In genomic region chr2:98809878-98810587, GRCh38 we compare ENCODE assay signal across 22 cellular contexts.
"Had no signal": no experiment of that assay in that cellular context is flagged by ENCODE, and none has a peak within 500 bp of the region (broad histone marks: within the 10 kb centered on the region; RNA-seq: fewer than 3 reads in every experiment).

No MANE protein-coding gene starts in this region.

- H3K4me3 Mint-ChIP-seq: activated CD8-positive, alpha-beta T cell treated with anti-CD3 and anti-CD28 coated beads for 36 hours; natural killer cell; stimulated activated naive CD8-positive, alpha-beta T cell treated with anti-CD3 and anti-CD28 coated beads, Interleukin-15, amount 100 ng/mL, for 72 hours; T-helper 2 cell treated with Interferon-gamma antibody and Interleukin-4, amounts not matched to agents 5 μg/mL and 100 μg/mL, for 36 hours; WTC11 had no signal

- H3K27ac ChIP-seq: ascending aorta, breast epithelium, pancreas, SK-N-MC, suprapubic skin had no signal

- H3K9me3 ChIP-seq: ascending aorta, breast epithelium, neutrophil, pancreas, suprapubic skin, upper lobe of left lung had no signal

- H3K27ac Mint-ChIP-seq: activated CD8-positive, alpha-beta T cell treated with anti-CD3 and anti-CD28 coated beads for 36 hours; natural killer cell; T-helper 2 cell treated with Interferon-gamma antibody and Interleukin-4, amounts not matched to agents 5 μg/mL and 100 μg/mL, for 36 hours; WTC11 had no signal

- H3K36me3 Mint-ChIP-seq: natural killer cell, WTC11 had no signal

- H3K4me3 ChIP-seq: ascending aorta, breast epithelium, pancreas, SK-N-MC, smooth muscle cell, suprapubic skin, upper lobe of left lung had no signal

- ATAC-seq: activated CD8-positive, alpha-beta T cell treated with anti-CD3 and anti-CD28 coated beads for 36 hours; natural killer cell; pancreas; sciatic nerve; stimulated activated naive CD8-positive, alpha-beta T cell treated with anti-CD3 and anti-CD28 coated beads, Interleukin-15, amount 100 ng/mL, for 72 hours; WTC11 had no signal

- H3K27me3 Mint-ChIP-seq: activated CD8-positive, alpha-beta T cell treated with anti-CD3 and anti-CD28 coated beads for 36 hours; stimulated activated naive CD8-positive, alpha-beta T cell treated with anti-CD3 and anti-CD28 coated beads, Interleukin-15, amount 100 ng/mL, for 72 hours had no signal

- DNase-seq: activated CD4-positive, alpha-beta T cell treated with anti-CD3 and anti-CD28 coated beads for 4 hours; activated CD8-positive, alpha-beta T cell treated with anti-CD3 and anti-CD28 coated beads for 36 hours; activated effector memory CD4-positive, alpha-beta T cell treated with anti-CD3 and anti-CD28 coated beads, Interleukin-2, amount 50 U/mL, for 16 hours; activated naive CD4-positive, alpha-beta T cell treated with anti-CD3 and anti-CD28 coated beads, Interleukin-2, amount 50 U/mL, for 16 hours; activated T-cell treated with anti-CD3 and anti-CD28 coated beads, Interleukin-2, amount 50 U/mL, for 48 hours; foreskin melanocyte; glutamatergic neuron; mesenchymal stem cell; natural killer cell; pancreas; stimulated activated CD4-positive, alpha-beta T cell treated with anti-CD3 and anti-CD28 coated beads, Interleukin-4, amount 100 ng/mL, for 1 hour; stimulated activated naive CD8-positive, alpha-beta T cell treated with anti-CD3 and anti-CD28 coated beads, Interleukin-15, amount 100 ng/mL, for 72 hours; upper lobe of left lung had no signal

- H3K27me3 ChIP-seq: ascending aorta, breast epithelium, neutrophil, pancreas, suprapubic skin, upper lobe of left lung had no signal

- H3K36me3 ChIP-seq: ascending aorta, breast epithelium, neutrophil, pancreas, suprapubic skin, upper lobe of left lung had no signal

- H3K9me3 Mint-ChIP-seq: activated CD8-positive, alpha-beta T cell treated with anti-CD3 and anti-CD28 coated beads for 36 hours; natural killer cell; stimulated activated naive CD8-positive, alpha-beta T cell treated with anti-CD3 and anti-CD28 coated beads, Interleukin-15, amount 100 ng/mL, for 72 hours; T-helper 2 cell treated with Interferon-gamma antibody and Interleukin-4, amounts not matched to agents 5 μg/mL and 100 μg/mL, for 36 hours had no signal
